20 cellular contexts compared by ENCODE assay signal in the genomic region with DNA sequence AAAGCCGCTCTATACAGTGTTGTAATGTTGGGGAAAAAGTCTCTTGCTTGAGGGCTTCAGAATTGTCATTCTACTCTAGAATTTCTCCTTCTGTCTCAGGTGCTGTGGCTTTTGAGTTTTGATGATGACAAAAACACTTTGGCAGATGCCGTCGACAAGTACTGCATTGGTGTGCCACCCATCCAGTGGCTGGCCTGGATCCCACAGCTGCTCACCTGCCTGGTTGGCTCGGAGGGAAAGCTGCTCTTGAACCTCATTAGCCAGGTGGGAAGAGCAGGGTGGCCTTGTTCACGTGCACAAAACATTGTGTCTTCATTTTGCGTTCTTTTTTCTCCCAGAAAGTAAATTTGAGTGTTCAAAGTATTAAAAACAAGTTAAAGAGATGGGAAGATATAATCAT.
"Had no signal": no experiment of that assay in that cellular context is flagged by ENCODE, and none has a peak within 500 bp of the region (broad histone marks: within the 10 kb centered on the region; RNA-seq: fewer than 3 reads in every experiment).

No MANE protein-coding gene starts in this region.

- H3K9me3 Mint-ChIP-seq: activated naive CD4-positive, alpha-beta T cell treated with anti-CD3 and anti-CD28 coated beads, Interleukin-2, amount 50 U/mL, for 24 hours had no signal

- DNase-seq: activated CD4-positive, alpha-beta T cell treated with anti-CD3 and anti-CD28 coated beads, Interleukin-2, amount 10 ng/mL, durations not matched to agents 24 days and 14 days; activated CD4-positive, CD25-positive, alpha-beta regulatory T cell; activated CD8-positive, alpha-beta memory T cell treated with anti-CD3 and anti-CD28 coated beads for 24 hours; activated CD8-positive, alpha-beta memory T cell treated with anti-CD3 and anti-CD28 coated beads, Interleukin-2, amount 50 U/mL, for 48 hours; activated gamma-delta T cell; activated T-cell treated with anti-CD3 and anti-CD28 coated beads, Interleukin-2, amount 50 U/mL, for 48 hours; amygdala; effector memory CD8-positive, alpha-beta T cell; esophagus squamous epithelium; mesenchymal stem cell; naive thymus-derived CD4-positive, alpha-beta T cell; right lobe of liver; stimulated activated CD4-positive, alpha-beta T cell treated with anti-CD3 and anti-CD28 coated beads, Interleukin-4, amount 100 ng/mL, for 4 hours; T-helper 9 cell had no signal

- H3K27me3 Mint-ChIP-seq: activated CD4-positive, alpha-beta T cell treated with anti-CD3 and anti-CD28 coated beads, Interleukin-2, amount 10 ng/mL, durations not matched to agents 24 days and 14 days; activated naive CD4-positive, alpha-beta T cell treated with anti-CD3 and anti-CD28 coated beads, Interleukin-2, amount 50 U/mL, for 24 hours; effector memory CD8-positive, alpha-beta T cell; naive thymus-derived CD4-positive, alpha-beta T cell; stimulated activated memory B cell treated with anti-CD40 and anti-IgM and Interleukin-4, amounts not matched to agents 10 μg/mL and 1 μg/mL and 100 μg/mL, for 72 hours had no signal

- ATAC-seq: effector memory CD8-positive, alpha-beta T cell; naive thymus-derived CD4-positive, alpha-beta T cell; pancreas; right lobe of liver; stimulated activated memory B cell treated with anti-CD40 and anti-IgM and Interleukin-4, amounts not matched to agents 10 μg/mL and 1 μg/mL and 100 μg/mL, for 72 hours had no signal

- H3K27ac ChIP-seq: cardiac muscle cell, esophagus squamous epithelium, pancreas, right lobe of liver, thoracic aorta, upper lobe of left lung had no signal

- H3K27ac Mint-ChIP-seq: activated CD4-positive, alpha-beta T cell treated with anti-CD3 and anti-CD28 coated beads, Interleukin-2, amount 10 ng/mL, durations not matched to agents 24 days and 14 days; stimulated activated memory B cell treated with anti-CD40 and anti-IgM and Interleukin-4, amounts not matched to agents 10 μg/mL and 1 μg/mL and 100 μg/mL, for 72 hours had no signal

- H3K4me3 ChIP-seq: cardiac muscle cell, esophagus squamous epithelium, pancreas, right lobe of liver, thoracic aorta, upper lobe of left lung had no signal

- H3K9me3 ChIP-seq: esophagus squamous epithelium, pancreas, right lobe of liver, thoracic aorta, upper lobe of left lung had no signal

- H3K27me3 ChIP-seq: cardiac muscle cell, esophagus squamous epithelium, pancreas, right lobe of liver, upper lobe of left lung had no signal

- H3K4me1 ChIP-seq: esophagus squamous epithelium, pancreas, right lobe of liver, upper lobe of left lung had no signal

- H3K4me3 Mint-ChIP-seq: activated CD4-positive, alpha-beta T cell treated with anti-CD3 and anti-CD28 coated beads, Interleukin-2, amount 10 ng/mL, durations not matched to agents 24 days and 14 days; activated naive CD4-positive, alpha-beta T cell treated with anti-CD3 and anti-CD28 coated beads, Interleukin-2, amount 50 U/mL, for 24 hours; effector memory CD8-positive, alpha-beta T cell; naive thymus-derived CD4-positive, alpha-beta T cell; stimulated activated memory B cell treated with anti-CD40 and anti-IgM and Interleukin-4, amounts not matched to agents 10 μg/mL and 1 μg/mL and 100 μg/mL, for 72 hours had no signal
